ENCODE assay signal across 27 cellular contexts in the genomic region with DNA sequence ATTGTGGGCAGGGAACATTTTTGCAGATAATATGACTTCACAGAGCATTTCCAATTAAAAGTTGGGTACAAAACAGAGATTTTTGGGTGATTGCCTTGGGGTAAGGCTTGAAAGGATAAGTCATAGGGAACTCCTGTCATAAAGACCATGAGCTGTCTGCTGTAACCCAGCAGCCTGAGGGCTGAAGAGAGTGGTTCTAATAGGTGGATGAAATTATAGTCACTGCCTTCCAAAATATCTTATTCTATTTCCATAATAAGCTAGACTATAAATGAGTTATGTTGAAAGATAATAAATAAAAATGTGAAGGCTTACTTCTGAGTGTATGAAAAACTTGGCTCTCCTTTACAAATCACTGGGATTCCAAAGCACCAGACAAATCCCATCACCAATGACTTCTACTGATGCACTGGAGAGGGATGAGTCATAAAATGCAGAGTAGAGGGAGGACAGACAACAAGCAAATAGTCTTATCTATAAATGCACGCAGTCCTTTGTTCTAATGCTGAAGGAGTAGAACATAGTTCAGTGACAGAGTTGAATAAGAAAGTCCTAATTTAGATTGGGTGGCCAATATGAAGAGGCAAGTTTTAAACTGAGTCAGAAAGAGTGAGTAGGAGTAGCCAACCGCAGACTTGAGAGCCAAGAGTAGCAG.
A peak's percentile ranks its signal among the peaks of the same experiment; 100 is the strongest.
DNase-seq lines count a peak whose midpoint lies in the region; FAIRE-seq and TF ChIP-seq lines count a peak whose summit lies in the region.
"Had no signal": no experiment of that assay in that cellular context is flagged by ENCODE, and none has a peak within 500 bp of the region (broad histone marks: within the 10 kb centered on the region; RNA-seq: fewer than 3 reads in every experiment).

No MANE protein-coding gene starts in this region.

- peaks cover 35% of the 10 kb centered on the region for H3K4me1 ChIP-seq in iPS-20b (ENCODE audit: insufficient read depth, low read length)
- H3K4me1 ChIP-seq: right atrium auricular region had no signal

- H3K27me3 ChIP-seq in BJ (ENCODE audit: control insufficient read depth, insufficient read depth, low read length) (no peaks in the 10 kb centered on the region), brain microvascular endothelial cell (replicated peaks) (no peaks in the 10 kb centered on the region), iPS-20b (ENCODE audit: insufficient read depth, low read length) (no peaks in the 10 kb centered on the region)
- H3K27me3 ChIP-seq: ovary, right atrium auricular region had no signal

- H3K4me1 Mint-ChIP-seq in activated CD4-positive, alpha-beta T cell treated with anti-CD3 and anti-CD28 coated beads, Interleukin-2, amount 10 ng/mL, durations not matched to agents 24 days and 14 days: no peaks in the 10 kb centered on the region
- H3K4me1 Mint-ChIP-seq: activated naive CD4-positive, alpha-beta T cell treated with anti-CD3 and anti-CD28 coated beads, Interleukin-2, amount 50 U/mL, for 24 hours; CD4-positive, CD25-positive, alpha-beta regulatory T cell; central memory CD8-positive, alpha-beta T cell; stimulated activated naive B cell treated with anti-CD40 and anti-IgM and Interleukin-4, amounts not matched to agents 10 μg/mL and 1 μg/mL and 100 μg/mL, for 72 hours had no signal

- peak overlapping the region; percentile 23; the same call in 1 of the 2 replicates for H3K9ac ChIP-seq in iPS-20b (ENCODE audit: low read depth, low read length)

- POLR2A ChIA-PET in BJ (lab: Charles Lee): no interaction called here

- no peaks in the 10 kb centered on the region for H3K36me3 Mint-ChIP-seq in activated CD4-positive, alpha-beta T cell treated with anti-CD3 and anti-CD28 coated beads, Interleukin-2, amount 10 ng/mL, durations not matched to agents 24 days and 14 days (ENCODE audit: low read depth)
- H3K36me3 Mint-ChIP-seq: activated naive CD4-positive, alpha-beta T cell treated with anti-CD3 and anti-CD28 coated beads, Interleukin-2, amount 50 U/mL, for 24 hours; CD4-positive, CD25-positive, alpha-beta regulatory T cell; stimulated activated naive B cell treated with anti-CD40 and anti-IgM and Interleukin-4, amounts not matched to agents 10 μg/mL and 1 μg/mL and 100 μg/mL, for 72 hours had no signal

- H3K27me3 Mint-ChIP-seq in activated CD4-positive, alpha-beta T cell treated with anti-CD3 and anti-CD28 coated beads, Interleukin-2, amount 10 ng/mL, durations not matched to agents 24 days and 14 days: no peaks in the 10 kb centered on the region
- H3K27me3 Mint-ChIP-seq: activated naive CD4-positive, alpha-beta T cell treated with anti-CD3 and anti-CD28 coated beads, Interleukin-2, amount 50 U/mL, for 24 hours; CD4-positive, CD25-positive, alpha-beta regulatory T cell; central memory CD8-positive, alpha-beta T cell; stimulated activated naive B cell treated with anti-CD40 and anti-IgM and Interleukin-4, amounts not matched to agents 10 μg/mL and 1 μg/mL and 100 μg/mL, for 72 hours had no signal

- CTCF ChIA-PET in BJ (lab: Yijun Ruan, JAX): interaction anchor here (1.3 kb wide), 1 partner anchor 10 kb away, joined by 3 read pairs; no protein-coding TSS in a partner anchor

- H3K4me3 ChIP-seq in BJ (ENCODE audit: low read depth, low read length) (no peak overlapping the region), brain microvascular endothelial cell (ENCODE audit: low read depth, low read length) (no peak overlapping the region), iPS-20b (ENCODE audit: low read length) (0 out of 2 replicates have a peak overlapping the region, but pooled peaks have one; percentile 17)
- H3K4me3 ChIP-seq: ovary, right atrium auricular region had no signal

- peak; percentile 58 for DNase-seq in BJ (ENCODE audit: low read depth)
- peak; percentile 57 for DNase-seq in HT1080 (ENCODE audit: low read depth)
- DNase-seq in brain microvascular endothelial cell: peak; percentile 81
- DNase-seq in activated CD4-positive, alpha-beta T cell treated with anti-CD3 and anti-CD28 coated beads, Interleukin-2, amount 10 ng/mL, durations not matched to agents 24 days and 14 days: no peak
- no peak for DNase-seq in posterior vena cava (ENCODE audit: low spot score)
- DNase-seq in GM19239 (ENCODE audit: insufficient read length, low spot score): no peak
- DNase-seq in T-helper 1 cell: no peak
- DNase-seq: activated CD4-positive, alpha-beta T cell treated with anti-CD3 and anti-CD28 coated beads, Interleukin-2, amount 50 U/mL, for 48 hours; activated CD8-positive, alpha-beta memory T cell treated with anti-CD3 and anti-CD28 coated beads, Interleukin-2, amount 50 U/mL, for 4 hours; CD4-positive, CD25-positive, alpha-beta regulatory T cell; foreskin melanocyte; H7; hippocampal formation; Karpas-422; NCI-H1048; NCI-H1694 treated with DMSO at 0.1 percent for 48 hours; nephron progenitor cell; ovary; stimulated activated CD4-positive, alpha-beta T cell treated with anti-CD3 and anti-CD28 coated beads, Interleukin-4, amount 100 ng/mL, for 24 hours; stimulated activated naive B cell treated with anti-CD40 and anti-IgM and Interleukin-4, amounts not matched to agents 10 μg/mL and 1 μg/mL and 100 μg/mL, for 72 hours had no signal

- in situ Hi-C loops in brain microvascular endothelial cell (cut with HindIII; ENCODE audit: low pct_ligation_motif_present, low sequenced_read_pairs): no loop called here

- intact Hi-C loops in activated CD4-positive, alpha-beta T cell treated with anti-CD3 and anti-CD28 coated beads, Interleukin-2, amount 10 ng/mL, durations not matched to agents 24 days and 14 days (cut with micrococcal nuclease): no loop called here
- intact Hi-C loops in posterior vena cava (cut with DNase I): no loop called here

- no peaks in the 10 kb centered on the region for H3K9me3 ChIP-seq in iPS-20b (ENCODE audit: insufficient read depth, low read depth, low read length)
- H3K9me3 ChIP-seq: ovary, right atrium auricular region had no signal

- no peaks in the 10 kb centered on the region for H3K36me3 ChIP-seq in BJ (ENCODE audit: control insufficient read depth, insufficient read depth, low read length)
- H3K36me3 ChIP-seq in brain microvascular endothelial cell (replicated peaks): no peaks in the 10 kb centered on the region
- no peaks in the 10 kb centered on the region for H3K36me3 ChIP-seq in iPS-20b (ENCODE audit: insufficient read depth, low read depth, low read length)
- H3K36me3 ChIP-seq: ovary, right atrium auricular region had no signal

- no peak for FAIRE-seq in GM19239 (lab: Jason Lieb, UNC)
- FAIRE-seq: GM18507, islet of Langerhans had no signal

- TF ChIP-seq CTCF in BJ (IDR thresholded peaks at IDR 0.05; ENCODE audit: insufficient read depth, low read depth, low read length) (no peak), brain microvascular endothelial cell (IDR thresholded peaks at IDR 0.05; ENCODE audit: low read depth, low read length, missing control alignments) (no peak)

- peak overlapping the region; percentile 20 for H3K27ac ChIP-seq in brain microvascular endothelial cell
- no peak overlapping the region for H3K27ac ChIP-seq in iPS-20b (ENCODE audit: low read length)
- H3K27ac ChIP-seq: ovary, right atrium auricular region had no signal

- H3K4me3 Mint-ChIP-seq in activated CD4-positive, alpha-beta T cell treated with anti-CD3 and anti-CD28 coated beads, Interleukin-2, amount 10 ng/mL, durations not matched to agents 24 days and 14 days: no peak overlapping the region
- H3K4me3 Mint-ChIP-seq: activated naive CD4-positive, alpha-beta T cell treated with anti-CD3 and anti-CD28 coated beads, Interleukin-2, amount 50 U/mL, for 24 hours; CD4-positive, CD25-positive, alpha-beta regulatory T cell; central memory CD8-positive, alpha-beta T cell; nephron progenitor cell; stimulated activated naive B cell treated with anti-CD40 and anti-IgM and Interleukin-4, amounts not matched to agents 10 μg/mL and 1 μg/mL and 100 μg/mL, for 72 hours; T-helper 2 cell treated with Interferon-gamma antibody and Interleukin-4, amounts not matched to agents 5 μg/mL and 100 μg/mL, for 36 hours had no signal

- no peak overlapping the region for H3K27ac Mint-ChIP-seq in activated CD4-positive, alpha-beta T cell treated with anti-CD3 and anti-CD28 coated beads, Interleukin-2, amount 10 ng/mL, durations not matched to agents 24 days and 14 days
- H3K27ac Mint-ChIP-seq: activated naive CD4-positive, alpha-beta T cell treated with anti-CD3 and anti-CD28 coated beads, Interleukin-2, amount 50 U/mL, for 24 hours; CD4-positive, CD25-positive, alpha-beta regulatory T cell; nephron progenitor cell; stimulated activated naive B cell treated with anti-CD40 and anti-IgM and Interleukin-4, amounts not matched to agents 10 μg/mL and 1 μg/mL and 100 μg/mL, for 72 hours; T-helper 2 cell treated with Interferon-gamma antibody and Interleukin-4, amounts not matched to agents 5 μg/mL and 100 μg/mL, for 36 hours had no signal

- peaks cover 3% of the 10 kb centered on the region for H3K9me3 Mint-ChIP-seq in activated CD4-positive, alpha-beta T cell treated with anti-CD3 and anti-CD28 coated beads, Interleukin-2, amount 10 ng/mL, durations not matched to agents 24 days and 14 days

Comparison
In these comparisons a context has a peak if more than half of its experiments do, and no peak if none do; other contexts are left out.
1. DNase-seq: peak in BJ (single experiment), HT1080 (single experiment) and brain microvascular endothelial cell (single experiment); none in activated CD4-positive, alpha-beta T cell treated with anti-CD3 and anti-CD28 coated beads, Interleukin-2, amount 10 ng/mL, durations not matched to agents 24 days and 14 days (single experiment), posterior vena cava (single experiment), GM19239 (single experiment) and T-helper 1 cell (0 of 5).